Comparison of ENCODE assay signal across 9 cellular contexts in the genomic region with DNA sequence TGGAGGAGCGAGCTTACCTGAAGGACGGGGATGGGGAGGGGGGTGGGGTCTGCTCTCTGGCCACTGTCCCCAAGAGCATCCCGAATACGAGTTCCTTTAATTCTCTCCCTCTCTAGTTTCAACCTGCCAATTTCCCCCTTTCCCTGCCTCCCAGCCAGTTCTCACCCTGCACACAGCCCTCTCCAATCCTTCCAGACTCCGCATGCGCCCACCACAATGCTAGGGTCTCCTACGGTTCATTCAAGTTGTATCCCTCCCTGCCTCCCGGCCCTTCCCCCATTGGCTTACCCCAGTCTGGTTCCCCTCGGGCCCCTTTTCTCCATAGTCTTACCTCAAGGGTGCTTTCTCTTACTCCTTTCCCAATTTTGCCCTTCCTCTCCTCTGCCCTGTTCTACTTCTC. TPM values are rescaled to one million over a fixed set of nuclear protein-coding genes. Genes with fewer than 3 reads are reported as not detected.
DNase-seq lines count a peak whose midpoint lies in the region; ATAC-seq and TF ChIP-seq lines count a peak whose summit lies in the region.
"Had no signal": no experiment of that assay in that cellular context is flagged by ENCODE, and none has a peak within 500 bp of the region (broad histone marks: within the 10 kb centered on the region; RNA-seq: fewer than 3 reads in every experiment).

No MANE protein-coding gene starts in this region.

- no peak overlapping the region for H2BK120ac ChIP-seq in neuronal stem cell (ENCODE audit: low read depth, low read length)

- no peak overlapping the region for H2BK15ac ChIP-seq in neuronal stem cell (ENCODE audit: low read length)

- H2AFZ ChIP-seq in OCI-LY3 (ENCODE audit: low read depth, low read length) (no peak overlapping the region; the same call in 1 of the 2 replicates), neuronal stem cell (ENCODE audit: low read length) (peak overlapping the region; percentile 91)

- peak overlapping the region; percentile 15 for H3K18ac ChIP-seq in neuronal stem cell (ENCODE audit: low read length)

- H3K14ac ChIP-seq in neuronal stem cell (ENCODE audit: low read length), result no peak overlapping the region

- intact Hi-C loops in esophagus muscularis mucosa (cut with DNase I), result no loop called here

- H2BK5ac ChIP-seq in neuronal stem cell (ENCODE audit: low read length), result no peak overlapping the region

- DNase-seq in esophagus muscularis mucosa (ENCODE audit: extremely low spot score) (no peak), neuronal stem cell (ENCODE audit: low spot score) (no peak), SHP77 (lab: John Stamatoyannopoulos, UW) (no peak), cerebellar cortex (ENCODE audit: low spot score) (no peak), nucleus accumbens (lab: John Stamatoyannopoulos, UW) (no peak)
- DNase-seq: RPMI8226 had no signal

- H3K36me3 ChIP-seq in BLaER1 treated with 17β-estradiol and CSF1 and Interleukin-3, amounts not matched to agents 10 nM and 100 nM, result no peaks in the 10 kb centered on the region
- H3K36me3 ChIP-seq in OCI-LY3 (replicated peaks; ENCODE audit: low read depth, low read length) (no peaks in the 10 kb centered on the region), esophagus muscularis mucosa (peaks cover 7 to 15% (median 11%) of the 10 kb centered on the region in 4 donors), neuronal stem cell (replicated peaks in 1 of 2; ENCODE audit: control insufficient read depth in 2 of 2, insufficient read depth in 2 of 2, low read length in 2 of 2) (no peaks in the 10 kb centered on the region)

- TF ChIP-seq POLR2A in esophagus muscularis mucosa (IDR thresholded peaks at IDR 0.05; ENCODE audit: low read depth), result no peak

- TF ChIP-seq CTCF in OCI-LY3 (IDR thresholded peaks at IDR 0.05; ENCODE audit: low read depth, low read length) (no peak), esophagus muscularis mucosa (IDR thresholded peaks at IDR 0.05) (no peak)

- no peak for TF ChIP-seq EP300 in esophagus muscularis mucosa (IDR thresholded peaks at IDR 0.05)

- no peak overlapping the region for H3K4ac ChIP-seq in neuronal stem cell (ENCODE audit: low read length)

- H4K20me1 ChIP-seq in BLaER1 treated with 17β-estradiol and CSF1 and Interleukin-3, amounts not matched to agents 10 nM and 100 nM, result no peaks in the 10 kb centered on the region; a peak in 1 of 22 replicates
- H4K20me1 ChIP-seq in OCI-LY3 (ENCODE audit: insufficient read depth, low read length), result no peaks in the 10 kb centered on the region

- no peak overlapping the region for H4K8ac ChIP-seq in neuronal stem cell (ENCODE audit: low read depth, low read length)

- H3K27me3 ChIP-seq in BLaER1 treated with 17β-estradiol and CSF1 and Interleukin-3, amounts not matched to agents 10 nM and 100 nM, result peaks cover 0 to 22% (median 20%) of the 10 kb centered on the region in 11 experiments; a peak in 17 of 22 replicates
- H3K27me3 ChIP-seq in OCI-LY3 (ENCODE audit: low read depth, low read length) (peaks cover 20% of the 10 kb centered on the region), esophagus muscularis mucosa (no peaks in the 10 kb centered on the region), neuronal stem cell (ENCODE audit: control insufficient read depth in 3 of 3, insufficient read depth in 3 of 3, low read depth in 1 of 3, low read length in 3 of 3) (peaks cover 4 to 78% (median 31%) of the 10 kb centered on the region in 3 experiments)

- no peak overlapping the region for H3K27ac ChIP-seq in BLaER1 treated with 17β-estradiol and CSF1 and Interleukin-3, amounts not matched to agents 10 nM and 100 nM
- H3K27ac ChIP-seq in OCI-LY3 (ENCODE audit: low read length) (no peak overlapping the region), esophagus muscularis mucosa (replicated peaks in 1 of 4) (peak overlapping the region; percentile 87 to 96 (median 91)), neuronal stem cell (replicated peaks; ENCODE audit: low read length) (no peak overlapping the region)

- H3K79me2 ChIP-seq in OCI-LY3 (ENCODE audit: low read length), result no peaks in the 10 kb centered on the region

- no peaks in the 10 kb centered on the region for H3K9me3 ChIP-seq in BLaER1 treated with 17β-estradiol and CSF1 and Interleukin-3, amounts not matched to agents 10 nM and 100 nM (replicated peaks in 1 of 11)
- H3K9me3 ChIP-seq in OCI-LY3 (ENCODE audit: insufficient read depth, low read length) (no peaks in the 10 kb centered on the region), esophagus muscularis mucosa (no peaks in the 10 kb centered on the region), neuronal stem cell (replicated peaks in 1 of 2; ENCODE audit: control insufficient read depth in 2 of 2, insufficient read depth in 1 of 2, low read depth in 1 of 2, low read length in 2 of 2) (no peaks in the 10 kb centered on the region)

- peak overlapping the region in 4 of 11 experiments; percentile 69 to 72 (median 71); a peak in 3 of 22 replicates for H3K9ac ChIP-seq in BLaER1 treated with 17β-estradiol and CSF1 and Interleukin-3, amounts not matched to agents 10 nM and 100 nM
- H3K9ac ChIP-seq in OCI-LY3 (ENCODE audit: low read length) (no peak overlapping the region), neuronal stem cell (ENCODE audit: low read depth, low read length, poor library complexity) (no peak overlapping the region)

- H3K79me1 ChIP-seq in neuronal stem cell (ENCODE audit: low read depth, low read length), result no peaks in the 10 kb centered on the region

- H4K91ac ChIP-seq in neuronal stem cell (ENCODE audit: low read depth, low read length, poor library complexity), result no peak overlapping the region

- ATAC-seq in HG03342 (IDR thresholded peaks at IDR 0.05; ENCODE audit: unreplicated experiment), result no peak

- H3K23ac ChIP-seq in neuronal stem cell (ENCODE audit: low read depth, low read length, poor library complexity), result no peak overlapping the region

- peaks cover 25 to 77% (median 43%) of the 10 kb centered on the region in 10 experiments for H3K4me1 ChIP-seq in BLaER1 treated with 17β-estradiol and CSF1 and Interleukin-3, amounts not matched to agents 10 nM and 100 nM
- H3K4me1 ChIP-seq in OCI-LY3 (ENCODE audit: low read length) (peaks cover 18% of the 10 kb centered on the region), esophagus muscularis mucosa (peaks cover 32 to 56% (median 52%) of the 10 kb centered on the region in 4 donors), neuronal stem cell (ENCODE audit: control insufficient read depth in 2 of 2, insufficient read depth in 1 of 2, low read depth in 1 of 2, low read length in 2 of 2) (peaks cover 7 to 17% of the 10 kb centered on the region in 2 donors)

- H2AK5ac ChIP-seq in neuronal stem cell (ENCODE audit: low read depth, low read length), result no peak overlapping the region

- WGBS in esophagus muscularis mucosa, result 63% methylated on average over 9 of the region's 9 CpGs
- no CpG with 5 or more reads among the region's 9 CpGs for WGBS in neuronal stem cell (ENCODE audit: extremely low coverage in 2 of 2, insufficient read length in 2 of 2, insufficient replicate concordance in 1 of 2), 2 donors

- peak overlapping the region in 5 of 10 experiments; percentile 61 to 74 (median 64); a peak in 7 of 20 replicates for H3K4me3 ChIP-seq in BLaER1 treated with 17β-estradiol and CSF1 and Interleukin-3, amounts not matched to agents 10 nM and 100 nM
- H3K4me3 ChIP-seq in OCI-LY3 (ENCODE audit: low read length) (peak overlapping the region; percentile 79), esophagus muscularis mucosa (peak overlapping the region; percentile 69 to 78 (median 71)), neuronal stem cell (ENCODE audit: low read length in 2 of 2) (peak overlapping the region in 1 of 2 donors; percentile 65)

- H3K4me2 ChIP-seq in BLaER1 treated with 17β-estradiol and CSF1 and Interleukin-3, amounts not matched to agents 10 nM and 100 nM, result peak overlapping the region; percentile 95 to 100 (median 100)
- H3K4me2 ChIP-seq in OCI-LY3 (ENCODE audit: low read length) (peak overlapping the region; percentile 95), neuronal stem cell (ENCODE audit: insufficient read depth, low read length, poor library complexity, severe bottlenecking) (peak overlapping the region; percentile 99)

- no peak overlapping the region for H2BK12ac ChIP-seq in neuronal stem cell (ENCODE audit: low read length)

RNA-seq across cellular contexts. Expression of a gene that starts 0.7 kb away (rescaled TPM):
- total RNA-seq in esophagus muscularis mucosa, result 1,000 to 10,000 TPM in 1 of 4 donors, 100 to 1,000 TPM in 3; 626 to 1,141 (median 795) TPM
- 0.43 TPM for polyA plus RNA-seq in neuronal stem cell (2013, experiment 1 of 2)
- 0.53 TPM for polyA plus RNA-seq in neuronal stem cell (2013, experiment 2 of 2)

RNA-seq across cellular contexts. Expression of a gene that starts 6.5 kb away (rescaled TPM):
- total RNA-seq in esophagus muscularis mucosa, result not detected
- polyA plus RNA-seq in neuronal stem cell (2013, experiment 1 of 2), result not detected
- polyA plus RNA-seq in neuronal stem cell (2013, experiment 2 of 2), result not detected

RNA-seq across cellular contexts. Expression of a gene that starts 17.6 kb away (rescaled TPM):
- 100 to 1,000 TPM in 2 of 4 donors, 10 to 100 TPM in 2; 79.7 to 125 (median 99.1) TPM for total RNA-seq in esophagus muscularis mucosa
- 3.1 TPM for polyA plus RNA-seq in neuronal stem cell (2013, experiment 1 of 2)
- 3.1 TPM for polyA plus RNA-seq in neuronal stem cell (2013, experiment 2 of 2)

RNA-seq across cellular contexts. Expression of a gene that starts 46.9 kb away (rescaled TPM):
- total RNA-seq in esophagus muscularis mucosa, result 100 to 1,000 TPM; 173 to 226 (median 202) TPM
- polyA plus RNA-seq in neuronal stem cell (2013, experiment 1 of 2), result 1.6 TPM
- polyA plus RNA-seq in neuronal stem cell (2013, experiment 2 of 2), result 0.83 TPM

Comparison
In these comparisons a context has a peak if more than half of its experiments do, and no peak if none do; other contexts are left out.
1. H3K27ac ChIP-seq: peak in esophagus muscularis mucosa (4 of 4); none in BLaER1 treated with 17β-estradiol and CSF1 and Interleukin-3, amounts not matched to agents 10 nM and 100 nM (0 of 11), OCI-LY3 (single experiment) and neuronal stem cell (single experiment).
2. Peak in every context shown above with its lines, with median percentiles within 50 percentile points of each other: H3K4me2 ChIP-seq.